Comparison of ENCODE assay signal across 8 cellular contexts in genomic region chr1:32742132-32742947, GRCh38. TPM values are rescaled to one million over a fixed set of nuclear protein-coding genes. Genes with fewer than 3 reads are reported as not detected.
DNase-seq lines count a peak whose midpoint lies in the region; ATAC-seq lines count a peak whose summit lies in the region.

No MANE protein-coding gene starts in this region.

- H3K4me1 ChIP-seq in ectodermal cell (ENCODE audit: control insufficient read depth, insufficient read depth, low read length) (peaks cover 23% of the 10 kb centered on the region), muscle layer of colon (ENCODE audit: insufficient read depth, low read length) (peaks cover 22% of the 10 kb centered on the region)

- H3K27ac ChIP-seq in ectodermal cell (ENCODE audit: insufficient read depth, low read depth, low read length, poor library complexity, severe bottlenecking) (no peak overlapping the region), muscle layer of colon (ENCODE audit: low read depth, low read length) (peak overlapping the region; percentile 21)

- peak overlapping the region; percentile 39 for H3K9ac ChIP-seq in muscle layer of colon (ENCODE audit: low read length)

- H3K27me3 ChIP-seq in ectodermal cell (ENCODE audit: control insufficient read depth, insufficient read depth, low read length, poor library complexity, severe bottlenecking) (peaks cover 21% of the 10 kb centered on the region), muscle layer of colon (ENCODE audit: control insufficient read depth in 1 of 2, insufficient read depth in 2 of 2, low read length in 2 of 2) (no peaks in the 10 kb centered on the region)

- no peaks in the 10 kb centered on the region for H3K9me3 ChIP-seq in ectodermal cell (ENCODE audit: control insufficient read depth, low read length)
- H3K9me3 ChIP-seq in muscle layer of colon (ENCODE audit: low read length) = no peaks in the 10 kb centered on the region

- peak; percentile 29 for DNase-seq in AG20443 (ENCODE audit: low spot score)
- DNase-seq in LoVo (ENCODE audit: low spot score) = peak; percentile 57
- DNase-seq in NCI-H748 treated with DMSO at 0.1 percent for 48 hours (lab: John Stamatoyannopoulos, UW) = no peak
- DNase-seq in NCI-H2227 (lab: John Stamatoyannopoulos, UW; ENCODE audit: unreplicated experiment) = no peak
- no peak for DNase-seq in midbrain (lab: John Stamatoyannopoulos, UW)

- ATAC-seq in GM19328 (IDR thresholded peaks at IDR 0.05; ENCODE audit: unreplicated experiment) = no peak

- H3K4me3 ChIP-seq in ectodermal cell (ENCODE audit: insufficient read depth, low read depth, low read length) (peak overlapping the region; percentile 40), muscle layer of colon (ENCODE audit: low read depth in 1 of 2, low read length in 2 of 2) (peak overlapping the region; percentile 50 to 68)

- WGBS in ectodermal cell, 2 experiments = 7% methylated on average over 32 of the region's 32 CpGs

- H3K36me3 ChIP-seq in ectodermal cell (ENCODE audit: control insufficient read depth, insufficient read depth, low read length) (no peaks in the 10 kb centered on the region), muscle layer of colon (ENCODE audit: insufficient read depth, low read length) (no peaks in the 10 kb centered on the region)

RNA-seq across cellular contexts. Expression of gene SYNC, which starts 39.8 kb away (rescaled TPM):
- polyA plus RNA-seq in ectodermal cell (2013, experiment 1 of 4) = not detected
- 0.14 TPM for polyA plus RNA-seq in ectodermal cell (2013, experiment 2 of 4)
- polyA plus RNA-seq in ectodermal cell (2013, experiment 3 of 4) = 0.11 TPM
- 0.08 TPM for polyA plus RNA-seq in ectodermal cell (2013, experiment 4 of 4)

Comparison
In these comparisons a context has a peak if more than half of its experiments do, and no peak if none do; other contexts are left out.
1. DNase-seq: peak in AG20443 (single experiment) and LoVo (single experiment); none in NCI-H748 treated with DMSO at 0.1 percent for 48 hours (single experiment), NCI-H2227 (single experiment) and midbrain (single experiment).